Comparison of ENCODE assay signal across 21 cellular contexts in genomic region chr12:97229036-97229435, GRCh38.
A peak's percentile ranks its signal among the peaks of the same experiment; 100 is the strongest.
DNase-seq lines count a peak whose midpoint lies in the region; ATAC-seq and TF ChIP-seq lines count a peak whose summit lies in the region.
"Had no signal": no experiment of that assay in that cellular context is flagged by ENCODE, and none has a peak within 500 bp of the region (broad histone marks: within the 10 kb centered on the region; RNA-seq: fewer than 3 reads in every experiment).

No MANE protein-coding gene starts in this region.

- no peak overlapping the region for H3K4me3 Mint-ChIP-seq in neural crest cell
- H3K4me3 Mint-ChIP-seq: activated CD8-positive, alpha-beta memory T cell treated with anti-CD3 and anti-CD28 coated beads, Interleukin-2, amount 10 ng/mL, durations not matched to agents 7 days and 5 days; T-helper 17 cell had no signal

- H3K4me1 Mint-ChIP-seq in neural crest cell: no peaks in the 10 kb centered on the region
- H3K4me1 Mint-ChIP-seq: activated CD8-positive, alpha-beta memory T cell treated with anti-CD3 and anti-CD28 coated beads, Interleukin-2, amount 10 ng/mL, durations not matched to agents 7 days and 5 days; T-helper 17 cell had no signal

- peak; percentile 97 for DNase-seq in NCI-H1105 (lab: John Stamatoyannopoulos, UW)
- peak; percentile 97 for DNase-seq in NCI-H2029 treated with DMSO at 0.1 percent for 48 hours (lab: John Stamatoyannopoulos, UW)
- DNase-seq in NCI-H345 treated with DMSO at 0.1 percent for 48 hours (lab: John Stamatoyannopoulos, UW; ENCODE audit: unreplicated experiment): peak; percentile 99
- DNase-seq in neural crest cell (ENCODE audit: low read depth, low spot score): no peak
- no peak for DNase-seq in GM10266 (ENCODE audit: extremely low spot score)
- no peak for DNase-seq in HCEC 1CT
- DNase-seq: activated CD4-positive, alpha-beta T cell treated with anti-CD3 and anti-CD28 coated beads for 48 hours; activated CD8-positive, alpha-beta memory T cell treated with anti-CD3 and anti-CD28 coated beads, Interleukin-2, amount 10 ng/mL, durations not matched to agents 7 days and 5 days; activated naive CD4-positive, alpha-beta T cell treated with anti-CD3 and anti-CD28 coated beads, Interleukin-2, amount 50 U/mL, for 16 hours; amygdala; C1 segment of cervical spinal cord; effector memory CD4-positive, alpha-beta T cell; foreskin keratinocyte; NCI-H226; occipital lobe; stimulated activated CD8-positive, alpha-beta memory T cell treated with anti-CD3 and anti-CD28 coated beads, Interleukin-4, amount 100 ng/mL, for 48 hours; T-helper 17 cell; transverse colon had no signal

- H3K36me3 Mint-ChIP-seq in neural crest cell (ENCODE audit: low read depth): peaks cover 11% of the 10 kb centered on the region
- H3K36me3 Mint-ChIP-seq: activated CD8-positive, alpha-beta memory T cell treated with anti-CD3 and anti-CD28 coated beads, Interleukin-2, amount 10 ng/mL, durations not matched to agents 7 days and 5 days had no signal

- no peak for ATAC-seq in HG02870 (IDR thresholded peaks at IDR 0.05; ENCODE audit: unreplicated experiment)
- no peak for ATAC-seq in HG03159 (IDR thresholded peaks at IDR 0.05; ENCODE audit: unreplicated experiment)
- ATAC-seq: activated CD8-positive, alpha-beta memory T cell treated with anti-CD3 and anti-CD28 coated beads, Interleukin-2, amount 10 ng/mL, durations not matched to agents 7 days and 5 days; esophagus mucosa; foreskin keratinocyte; T-helper 17 cell had no signal

- H3K9me3 Mint-ChIP-seq in neural crest cell: peaks cover 10% of the 10 kb centered on the region

- TF ChIP-seq CTCF in neural crest cell (conservative IDR thresholded peaks at IDR 0.05): no peak
- TF ChIP-seq CTCF in GM10266 (IDR thresholded peaks at IDR 0.05; ENCODE audit: control insufficient read depth, insufficient read depth, low read depth, missing control alignments): no peak

- no peaks in the 10 kb centered on the region for H3K27me3 Mint-ChIP-seq in neural crest cell (ENCODE audit: low read depth)
- H3K27me3 Mint-ChIP-seq: activated CD8-positive, alpha-beta memory T cell treated with anti-CD3 and anti-CD28 coated beads, Interleukin-2, amount 10 ng/mL, durations not matched to agents 7 days and 5 days; T-helper 17 cell had no signal

- peak overlapping the region; percentile 29 for H3K27ac Mint-ChIP-seq in neural crest cell (ENCODE audit: unreplicated experiment)
- H3K27ac Mint-ChIP-seq: activated CD8-positive, alpha-beta memory T cell treated with anti-CD3 and anti-CD28 coated beads, Interleukin-2, amount 10 ng/mL, durations not matched to agents 7 days and 5 days; T-helper 17 cell had no signal

Comparison
In these comparisons a context has a peak if more than half of its experiments do, and no peak if none do; other contexts are left out.
1. DNase-seq: peak in NCI-H1105 (single experiment), NCI-H2029 treated with DMSO at 0.1 percent for 48 hours (single experiment) and NCI-H345 treated with DMSO at 0.1 percent for 48 hours (single experiment); none in neural crest cell (single experiment), GM10266 (single experiment) and HCEC 1CT (single experiment).